Comparison of ENCODE assay signal across 1 cellular context in genomic region chr10:80168679-80169380, GRCh38.
TF ChIP-seq lines count a peak whose summit lies in the region.

No MANE protein-coding gene starts in this region.

TF ChIP-seq in HCT116, 20 proteins besides CTCF, POLR2A, EP300 and RAD21 (continued from another document):
- TF ChIP-seq ATF3 (IDR thresholded peaks at IDR 0.05) (no peak), YY1 (IDR thresholded peaks at IDR 0.05; ENCODE audit: extremely low read depth, insufficient replicate concordance, low read depth, low read length) (no peak), ZFX (IDR thresholded peaks at IDR 0.05) (no peak), EZH2phosphoT487 (IDR thresholded peaks at IDR 0.05; ENCODE audit: borderline replicate concordance) (no peak), SP1 (IDR thresholded peaks at IDR 0.05; ENCODE audit: low read depth) (no peak), EGR1 (IDR thresholded peaks at IDR 0.05; ENCODE audit: low read depth) (no peak), POLR2AphosphoS5 (IDR thresholded peaks at IDR 0.05; ENCODE audit: low read depth, low read length) (no peak), ZNF274 (IDR thresholded peaks at IDR 0.05; ENCODE audit: low read depth, low read length) (no peak), EZH2 (IDR thresholded peaks at IDR 0.05) (no peak), CBX3 (IDR thresholded peaks at IDR 0.05; ENCODE audit: low read depth) (no peak), REST (IDR thresholded peaks at IDR 0.05; ENCODE audit: low read depth) (no peak), MAX (IDR thresholded peaks at IDR 0.05) (no peak)
